Comparison of ENCODE assay signal across 9 cellular contexts in the genomic region with DNA sequence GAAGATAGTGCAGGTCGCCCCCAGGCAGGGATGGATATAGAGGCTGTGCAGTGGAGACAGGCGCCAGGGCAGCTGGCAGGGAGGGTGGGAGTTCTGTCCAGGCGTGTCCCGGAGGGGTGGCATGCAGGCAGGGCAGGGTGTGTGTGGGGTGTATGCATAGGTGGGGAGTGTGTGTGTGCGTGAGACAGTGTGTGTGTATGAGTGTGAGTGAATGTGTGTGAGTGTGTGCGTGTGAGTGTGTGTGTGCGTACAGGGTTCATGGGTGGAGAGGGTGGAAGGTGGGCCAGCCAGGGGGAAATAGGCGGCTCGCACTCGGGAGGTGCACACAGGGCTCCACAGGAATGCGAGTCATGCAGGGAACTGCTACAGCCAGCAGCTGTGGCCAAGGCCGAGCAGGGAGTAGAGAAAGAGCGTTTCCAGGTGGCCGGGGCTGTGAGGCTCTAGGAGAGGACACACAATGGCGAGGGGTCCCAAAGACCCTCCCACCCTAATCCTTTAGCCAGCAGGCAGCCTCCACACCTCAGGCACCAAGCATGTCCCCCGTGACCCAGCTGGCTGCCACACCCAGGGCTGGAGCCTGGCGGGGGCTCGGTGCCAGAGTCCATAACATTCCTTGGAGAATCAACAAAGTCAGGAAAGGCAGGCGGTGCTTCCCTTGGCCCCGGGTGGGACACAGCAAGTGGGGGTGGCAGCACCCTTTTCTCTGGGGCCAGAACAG. TPM values are rescaled to one million over a fixed set of nuclear protein-coding genes. Genes with fewer than 3 reads are reported as not detected.
A peak's percentile ranks its signal among the peaks of the same experiment; 100 is the strongest.
DNase-seq lines count a peak whose midpoint lies in the region; ATAC-seq and TF ChIP-seq lines count a peak whose summit lies in the region.
"Had no signal": no experiment of that assay in that cellular context is flagged by ENCODE, and none has a peak within 500 bp of the region (broad histone marks: within the 10 kb centered on the region; RNA-seq: fewer than 3 reads in every experiment).

No MANE protein-coding gene starts in this region.

- H3K27ac Mint-ChIP-seq in osteocyte (ENCODE audit: unreplicated experiment) = peak overlapping the region; percentile 95
- H3K27ac Mint-ChIP-seq: activated naive CD8-positive, alpha-beta T cell treated with anti-CD3 and anti-CD28 coated beads for 36 hours had no signal

- no peaks in the 10 kb centered on the region for H3K27me3 Mint-ChIP-seq in osteocyte (ENCODE audit: unreplicated experiment)

- POLR2A ChIA-PET in RWPE1 (lab: Yijun Ruan, JAX; ENCODE audit: low non-redundant PET) = no interaction called here

- DNase-seq in Caki2 (ENCODE audit: low read depth) (peak; percentile 75), RWPE1 (ENCODE audit: low spot score) (no peak), fibroblast of the aortic adventitia (ENCODE audit: low read depth) (peak; percentile 60), osteocyte (ENCODE audit: extremely low spot score, unreplicated experiment) (no peak), NCI-H526 treated with DMSO at 0.1 percent for 48 hours (lab: John Stamatoyannopoulos, UW) (no peak)
- DNase-seq in activated CD8-positive, alpha-beta memory T cell treated with anti-CD3 and anti-CD28 coated beads, Interleukin-2, amount 50 U/mL, for 4 hours = no peak
- DNase-seq: activated naive CD8-positive, alpha-beta T cell treated with anti-CD3 and anti-CD28 coated beads for 36 hours had no signal

- no peaks in the 10 kb centered on the region for H3K36me3 Mint-ChIP-seq in osteocyte (ENCODE audit: unreplicated experiment)
- H3K36me3 Mint-ChIP-seq: activated naive CD8-positive, alpha-beta T cell treated with anti-CD3 and anti-CD28 coated beads for 36 hours had no signal

- peak overlapping the region; percentile 100 for H3K27ac ChIP-seq in RWPE1

- H3K9me3 Mint-ChIP-seq in osteocyte (ENCODE audit: unreplicated experiment) = no peaks in the 10 kb centered on the region
- H3K9me3 Mint-ChIP-seq: activated naive CD8-positive, alpha-beta T cell treated with anti-CD3 and anti-CD28 coated beads for 36 hours had no signal

- in situ Hi-C loops in Caki2 (cut with HindIII; ENCODE audit: low pct_unique_long_range_greater_than_20kb, low sequenced_read_pairs) = no loop called here

- CTCF ChIA-PET in RWPE1 (lab: Yijun Ruan, JAX) = interaction anchor here (1.5 kb wide), 1 partner anchor 19 kb away, joined by 3 read pairs; no protein-coding TSS in a partner anchor

- TF ChIP-seq CTCF in RWPE1 (conservative IDR thresholded peaks at IDR 0.05; ENCODE audit: low read depth) = no peak
- no peak for TF ChIP-seq CTCF in fibroblast of the aortic adventitia (IDR thresholded peaks at IDR 0.05; ENCODE audit: insufficient read depth, low read length)
- no peak for TF ChIP-seq CTCF in osteocyte (IDR thresholded peaks at IDR 0.05)

- peaks cover 70% of the 10 kb centered on the region for H3K4me1 Mint-ChIP-seq in osteocyte (ENCODE audit: unreplicated experiment)

- H3K4me3 Mint-ChIP-seq in osteocyte (ENCODE audit: unreplicated experiment) = peak overlapping the region; percentile 50
- H3K4me3 Mint-ChIP-seq: activated naive CD8-positive, alpha-beta T cell treated with anti-CD3 and anti-CD28 coated beads for 36 hours had no signal

- ATAC-seq in HG03039 (IDR thresholded peaks at IDR 0.05; ENCODE audit: unreplicated experiment) (no peak), HG03108 (IDR thresholded peaks at IDR 0.05; ENCODE audit: unreplicated experiment) (no peak)

- no peak overlapping the region for H3K4me3 ChIP-seq in fibroblast of the aortic adventitia (ENCODE audit: low read depth, low read length)

RNA-seq across cellular contexts. Expression of a gene that starts 4.6 kb away (rescaled TPM):
- 74.9 and 164 TPM in 2 replicates for total RNA-seq in Caki2 (2014; rRNA removed; shearing (Covaris generic); ENCODE audit: low replicate concordance)
- 56.0 and 86.3 TPM in 2 replicates for total RNA-seq in fibroblast of the aortic adventitia (ENCODE audit: low replicate concordance)
- 92.3 and 111 TPM in 2 replicates for total RNA-seq in osteocyte

RNA-seq across cellular contexts. Expression of a gene that starts 7.7 kb away (rescaled TPM):
- 7.8 and 16.7 TPM in 2 replicates for total RNA-seq in Caki2 (2014; rRNA removed; shearing (Covaris generic); ENCODE audit: low replicate concordance)
- total RNA-seq in fibroblast of the aortic adventitia (ENCODE audit: low replicate concordance) (5.9 and 7.4 TPM in 2 replicates), osteocyte (8.1 and 10.6 TPM in 2 replicates)

RNA-seq across cellular contexts. Expression of a gene that starts 20.5 kb away (rescaled TPM):
- total RNA-seq in Caki2 (2014; rRNA removed; shearing (Covaris generic); ENCODE audit: low replicate concordance) = 11.6 and 13.0 TPM in 2 replicates
- total RNA-seq in fibroblast of the aortic adventitia (ENCODE audit: low replicate concordance) (9.2 and 10.0 TPM in 2 replicates), osteocyte (42.0 and 44.5 TPM in 2 replicates)

RNA-seq across cellular contexts. Expression of a gene that starts 33.9 kb away (rescaled TPM):
- total RNA-seq in Caki2 (2014; rRNA removed; shearing (Covaris generic); ENCODE audit: low replicate concordance) = 36.7 and 53.4 TPM in 2 replicates
- total RNA-seq in fibroblast of the aortic adventitia (ENCODE audit: low replicate concordance) (6.1 and 37.7 TPM in 2 replicates), osteocyte (6.4 and 9.8 TPM in 2 replicates)

Comparison
In these comparisons a context has a peak if more than half of its experiments do, and no peak if none do; other contexts are left out.
1. DNase-seq: peak in Caki2 (single experiment) and fibroblast of the aortic adventitia (single experiment); none in RWPE1 (single experiment), osteocyte (single experiment), NCI-H526 treated with DMSO at 0.1 percent for 48 hours (single experiment) and activated CD8-positive, alpha-beta memory T cell treated with anti-CD3 and anti-CD28 coated beads, Interleukin-2, amount 50 U/mL, for 4 hours (single experiment).